In the genomic region with DNA sequence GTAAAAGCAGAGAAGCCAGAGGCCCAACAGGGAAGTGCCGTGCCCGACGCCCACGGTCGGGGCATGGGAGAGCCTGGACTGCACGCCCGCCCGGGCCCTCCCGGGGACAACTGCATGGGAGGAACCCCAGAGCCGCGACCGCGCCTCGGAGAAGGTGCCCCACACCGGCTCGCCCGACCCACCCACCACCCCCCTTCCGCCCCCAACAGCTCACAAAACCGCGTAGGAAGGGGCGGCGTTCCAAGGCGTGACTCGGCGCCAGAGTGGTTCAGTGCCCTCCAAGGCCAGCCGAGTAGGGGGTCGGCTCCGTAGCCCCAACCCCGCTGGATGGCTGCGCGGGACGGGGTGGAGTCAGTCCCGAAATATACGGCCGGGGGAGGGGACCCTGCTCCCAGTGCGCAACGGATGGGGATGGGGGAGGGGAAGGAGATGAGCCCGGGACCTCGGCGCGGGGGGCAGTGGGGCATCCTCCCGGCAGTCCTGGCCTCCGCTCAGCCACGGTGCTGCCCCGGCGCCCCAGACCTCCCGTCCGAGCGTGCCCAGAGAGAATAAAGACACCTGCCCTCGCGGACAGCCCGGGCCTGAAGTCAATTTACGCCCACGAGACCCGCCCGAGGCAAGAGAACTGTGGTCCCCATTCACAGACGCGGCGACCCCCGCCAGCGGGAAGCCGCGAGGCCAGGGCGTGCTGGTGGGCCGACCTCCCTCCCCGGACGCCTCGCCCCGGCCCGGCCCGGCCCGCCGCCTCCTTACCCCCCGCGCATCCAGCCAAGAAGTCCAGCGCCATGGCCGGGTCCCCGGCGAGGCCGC, we compare ENCODE assay signal across 8 cellular contexts. TPM values are rescaled to one million over a fixed set of nuclear protein-coding genes. Genes with fewer than 3 reads are reported as not detected.
A peak's percentile ranks its signal among the peaks of the same experiment; 100 is the strongest.
DNase-seq lines count a peak whose midpoint lies in the region; ATAC-seq and TF ChIP-seq lines count a peak whose summit lies in the region.

No MANE protein-coding gene starts in this region.

- H2AFZ ChIP-seq in IMR-90 (replicated peaks; ENCODE audit: low read length, poor library complexity) (peak overlapping the region; percentile 96), fibroblast of lung (ENCODE audit: low read length) (peak overlapping the region; percentile 65)

- peak overlapping the region; percentile 41 for H3K23ac ChIP-seq in IMR-90 (ENCODE audit: low read depth, low read length)

- in situ Hi-C loops in IMR-90 (cut with MboI; ENCODE audit: low sequenced_read_pairs) = no loop called here

- 1% methylated on average over 43 of the region's 80 CpGs; no CpG with 5 or more reads in 1 of the 2 experiments for WGBS in IMR-90 (ENCODE audit: extremely low coverage in 2 of 2, insufficient read length in 1 of 2), 2 experiments

- no peaks in the 10 kb centered on the region for H3K9me3 ChIP-seq in IMR-90 (ENCODE audit: control insufficient read depth, insufficient read depth, low read length)
- H3K9me3 ChIP-seq in fibroblast of lung (ENCODE audit: control insufficient read depth, insufficient read depth, low read depth, low read length) = no peaks in the 10 kb centered on the region
- no peaks in the 10 kb centered on the region for H3K9me3 ChIP-seq in neutrophil

- H2BK20ac ChIP-seq in IMR-90 (ENCODE audit: low read depth, low read length) = no peak overlapping the region

- H3K4me2 ChIP-seq in IMR-90 (ENCODE audit: low read depth, low read length) (peak overlapping the region; percentile 81), fibroblast of lung (ENCODE audit: extremely low read depth, insufficient read depth, low read length) (peak overlapping the region; percentile 78)

- ATAC-seq in IMR-90 (ENCODE audit: low read depth) = peak; percentile 2; the same call in 1 of the 2 replicates
- ATAC-seq in GM19467 (IDR thresholded peaks at IDR 0.05; ENCODE audit: unreplicated experiment) = no peak

- peaks cover 7% of the 10 kb centered on the region; the same call in 1 of the 2 replicates for H3K36me3 ChIP-seq in IMR-90 (ENCODE audit: control insufficient read depth, insufficient read depth, low read length)
- no peaks in the 10 kb centered on the region for H3K36me3 ChIP-seq in fibroblast of lung (ENCODE audit: control insufficient read depth, insufficient read depth, low read length)
- H3K36me3 ChIP-seq in neutrophil = no peaks in the 10 kb centered on the region

- CTCF ChIA-PET in IMR-90 (lab: Yijun Ruan, JAX) = interaction anchor here (1.6 kb wide), 1 partner anchor 80 kb away, joined by 5 read pairs; no protein-coding TSS in a partner anchor

- TF ChIP-seq RAD21 in IMR-90 (IDR thresholded peaks at IDR 0.05; ENCODE audit: low read length) = no peak

- H3K4me1 ChIP-seq in IMR-90 (ENCODE audit: control insufficient read depth, insufficient read depth, low read length) (peaks cover 15% of the 10 kb centered on the region; the same call in 1 of the 2 replicates), fibroblast of lung (ENCODE audit: control insufficient read depth, extremely low read depth, insufficient read depth, low read length) (peaks cover 4% of the 10 kb centered on the region), neutrophil (ENCODE audit: control insufficient read depth in 1 of 2, insufficient read depth in 1 of 2, low read depth in 1 of 2, low read length in 1 of 2) (peaks cover 26 to 36% of the 10 kb centered on the region in 2 experiments)

- dilution Hi-C loops in IMR-90 (cut with HindIII; ENCODE audit: low sequenced_read_pairs, unreplicated experiment) = no loop called here

- H3K4me3 ChIP-seq in GM12875 (ENCODE audit: low read depth, low read length) (peak overlapping the region; percentile 71), IMR-90 (ENCODE audit: insufficient read depth, low read depth, low read length) (peak overlapping the region; percentile 87), fibroblast of lung (replicated peaks in 1 of 4; ENCODE audit: control extremely low read depth in 1 of 4, insufficient read depth in 1 of 4, low read depth in 3 of 4, low read length in 4 of 4) (peak overlapping the region; percentile 45 to 81 (median 71)), neutrophil (ENCODE audit: low read depth in 1 of 2, low read length in 1 of 2) (peak overlapping the region; percentile 81 to 95)

- H3K27me3 ChIP-seq in IMR-90 (ENCODE audit: control insufficient read depth, insufficient read depth, low read length) (no peaks in the 10 kb centered on the region), fibroblast of lung (ENCODE audit: control insufficient read depth, insufficient read depth, low read length) (no peaks in the 10 kb centered on the region), neutrophil (peaks cover 23% of the 10 kb centered on the region)

- peaks cover 7% of the 10 kb centered on the region for H3K79me2 ChIP-seq in fibroblast of lung (ENCODE audit: control insufficient read depth, insufficient read depth, low read length)

- H3K27ac ChIP-seq in IMR-90 (ENCODE audit: insufficient read depth, low read length) = peak overlapping the region; percentile 67
- H3K27ac ChIP-seq in fibroblast of lung (ENCODE audit: insufficient read depth, low read length) = peak overlapping the region; percentile 38
- H3K27ac ChIP-seq in neutrophil = peak overlapping the region; percentile 67

- H4K20me1 ChIP-seq in IMR-90 (ENCODE audit: insufficient read depth, low read length) = peaks cover 35% of the 10 kb centered on the region
- H4K20me1 ChIP-seq in fibroblast of lung (ENCODE audit: control insufficient read depth, extremely low read depth, insufficient read depth, low read length) = no peaks in the 10 kb centered on the region

- no peak overlapping the region for H2BK15ac ChIP-seq in IMR-90 (ENCODE audit: low read depth, low read length)

- TF ChIP-seq POLR2A in IMR-90 (IDR thresholded peaks at IDR 0.05; ENCODE audit: low read depth, low read length) = no peak

- H4K91ac ChIP-seq in IMR-90 (ENCODE audit: insufficient read depth, low read depth, low read length) = peak overlapping the region; percentile 34; the same call in 1 of the 2 replicates

- peaks cover 4% of the 10 kb centered on the region for H3K9me1 ChIP-seq in IMR-90 (ENCODE audit: insufficient read depth, low read length)

- no peak overlapping the region for H3K56ac ChIP-seq in IMR-90 (ENCODE audit: extremely low read depth, insufficient read depth, low read length)

- H3K4ac ChIP-seq in IMR-90 (ENCODE audit: low read depth, low read length) = peak overlapping the region; percentile 66

- no peak overlapping the region for H4K5ac ChIP-seq in IMR-90 (ENCODE audit: low read depth, low read length)

- TF ChIP-seq CTCF in GM12875 (IDR thresholded peaks at IDR 0.05; ENCODE audit: borderline replicate concordance, insufficient read depth, low read depth, low read length) (no peak), IMR-90 (conservative IDR thresholded peaks at IDR 0.05; ENCODE audit: low read depth, low read length) (no peak), fibroblast of lung (conservative IDR thresholded peaks at IDR 0.05 in 1 of 2, IDR thresholded peaks at IDR 0.05 in 1 of 2; ENCODE audit: low read depth in 1 of 2, low read length in 2 of 2) (no peak), neutrophil (IDR thresholded peaks at IDR 0.05) (peak; percentile 17)

- no peak overlapping the region; a peak in 2 of 4 replicates for H4K8ac ChIP-seq in IMR-90 (ENCODE audit: low read depth in 2 of 2, low read length in 2 of 2)

- peak overlapping the region; percentile 92 for H2AK9ac ChIP-seq in IMR-90 (replicated peaks; ENCODE audit: low read depth, low read length, poor library complexity)

- no TSS peak for BruUV-seq in IMR-90 (replicated peaks; lab: Mats Ljungman, UMichigan)

- intact Hi-C loops in IMR-90 (cut with micrococcal nuclease) = loop anchor here (2.0 to 5.0 kb wide), 3 partner anchors 37 to 71 kb away; a partner anchor contains a TSS

- H2AK5ac ChIP-seq in IMR-90 (ENCODE audit: low read depth, low read length) = peak overlapping the region; percentile 43; the same call in 1 of the 2 replicates

- peaks cover 12 to 63% of the 10 kb centered on the region in 2 experiments for H3K79me1 ChIP-seq in IMR-90 (ENCODE audit: low read depth in 1 of 2, low read length in 2 of 2)

- no peak overlapping the region for H2BK120ac ChIP-seq in IMR-90 (ENCODE audit: low read depth, low read length)

- peak overlapping the region; percentile 78 for H3K9ac ChIP-seq in IMR-90 (ENCODE audit: low read depth, low read length)
- H3K9ac ChIP-seq in fibroblast of lung (ENCODE audit: insufficient read depth, low read length) = peak overlapping the region; percentile 71

- POLR2A ChIA-PET in IMR-90 (lab: Charles Lee; ENCODE audit: unreplicated experiment) = no interaction called here

- H2BK5ac ChIP-seq in IMR-90 (ENCODE audit: low read depth, low read length, poor library complexity, severe bottlenecking) = no peak overlapping the region

- 0 out of 2 replicates have a peak overlapping the region, but pooled peaks have one; percentile 63 for H3K14ac ChIP-seq in IMR-90 (replicated peaks; ENCODE audit: low read depth, low read length)

- H3K18ac ChIP-seq in IMR-90 (ENCODE audit: low read depth, low read length) = no peak overlapping the region; the same call in 1 of the 2 replicates

- DNase-seq in IMR-90 (no peak), activated T-cell treated with anti-CD3 and anti-CD28 coated beads for 1 hour (ENCODE audit: low read depth) (peak; percentile 40), fibroblast of lung (ENCODE audit: low read depth in 2 of 2) (peak in 1 of 2 donors; percentile 31), NAMALWA (ENCODE audit: low spot score) (no peak), GM19240 (ENCODE audit: insufficient read length, low spot score) (no peak)

TF ChIP-seq in IMR-90, 13 proteins besides CTCF, POLR2A, EP300 and RAD21:
- TF ChIP-seq BHLHE40 (IDR thresholded peaks at IDR 0.05; ENCODE audit: low read depth, low read length) (no peak), MAZ (IDR thresholded peaks at IDR 0.05; ENCODE audit: borderline replicate concordance, low read depth, low read length) (no peak)
TF ChIP-seq in IMR-90: peak in this region for 0.

RNA-seq across cellular contexts. Expression of a gene that starts 0.6 kb away (rescaled TPM):
- total RNA-seq in IMR-90 (2012; rRNA removed) = 6.5 and 6.9 TPM in 2 replicates
- polyA plus RNA-seq in IMR-90 (2012; rRNA removed) = 37.7 and 42.6 TPM in 2 replicates
- 17.9 and 46.0 TPM in 2 replicates for polyA plus RNA-seq in IMR-90 (2012; cell fraction: cytosol; rRNA removed)
- 218 and 643 TPM in 2 replicates for polyA plus RNA-seq in IMR-90 (2012; cell fraction: nucleus; rRNA removed; ENCODE audit: low replicate concordance)
- 21.8 and 24.1 TPM in 2 replicates for total RNA-seq in fibroblast of lung
- polyA plus RNA-seq in fibroblast of lung = 6.2 and 8.8 TPM in 2 replicates
- 8.8 and 14.5 TPM in 2 replicates for polyA plus RNA-seq in fibroblast of lung (2012)
- 4.6 and 12.6 TPM in 2 replicates for polyA minus RNA-seq in fibroblast of lung (ENCODE audit: low replicate concordance)

RNA-seq across cellular contexts. Expression of a gene that starts 17.5 kb away (rescaled TPM):
- total RNA-seq in IMR-90 (2012; rRNA removed) (not detected in 2 replicates), fibroblast of lung (under 0.01 TPM in 1 of 2 replicates, not detected in the other)
- polyA plus RNA-seq in IMR-90 (2012; rRNA removed) (not detected in 2 replicates), fibroblast of lung (not detected in 2 replicates)
- 0.02 TPM in 1 of 2 replicates, not detected in the other for polyA plus RNA-seq in IMR-90 (2012; cell fraction: cytosol; rRNA removed)
- 0.10 TPM in 1 of 2 replicates, not detected in the other for polyA plus RNA-seq in IMR-90 (2012; cell fraction: nucleus; rRNA removed; ENCODE audit: low replicate concordance)
- not detected in 2 replicates for polyA plus RNA-seq in fibroblast of lung (2012)
- polyA minus RNA-seq in fibroblast of lung (ENCODE audit: low replicate concordance) = not detected in 2 replicates
